In the genomic region with DNA sequence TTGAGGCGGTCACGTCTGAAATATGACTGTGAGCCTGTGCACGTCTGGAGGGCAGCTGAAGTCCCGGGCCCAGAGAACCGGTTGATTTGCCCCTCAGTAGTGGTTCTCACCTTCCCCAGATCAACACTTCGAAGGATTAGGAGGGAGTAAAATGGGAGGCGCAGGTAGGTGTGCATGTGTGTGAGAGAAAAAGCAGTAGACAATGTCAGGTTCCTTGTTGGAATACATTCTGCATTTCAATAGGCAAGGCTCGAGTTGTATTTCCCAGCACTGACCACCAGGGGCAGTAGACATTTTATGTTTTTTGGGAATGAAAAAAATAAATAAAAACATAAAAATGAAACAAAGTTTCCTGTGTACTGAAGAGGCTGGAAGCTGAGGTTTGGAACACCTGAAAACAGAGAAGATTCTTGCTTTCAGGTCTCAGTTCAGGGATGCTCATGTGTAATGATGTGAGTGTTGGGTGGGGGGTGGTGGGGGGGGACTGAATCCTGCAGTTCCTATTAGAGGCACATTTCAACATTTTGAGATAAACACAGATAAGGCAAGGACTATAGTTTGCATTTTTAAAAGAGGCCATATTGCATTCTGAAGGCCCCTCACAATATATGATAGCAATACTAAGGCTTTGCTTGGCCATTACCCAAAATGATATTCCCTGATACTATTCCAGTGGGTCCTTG, we compare ENCODE assay signal across 9 cellular contexts.
A peak's percentile ranks its signal among the peaks of the same experiment; 100 is the strongest.
DNase-seq lines count a peak whose midpoint lies in the region; ATAC-seq and TF ChIP-seq lines count a peak whose summit lies in the region.
"Had no signal": no experiment of that assay in that cellular context is flagged by ENCODE, and none has a peak within 500 bp of the region (broad histone marks: within the 10 kb centered on the region; RNA-seq: fewer than 3 reads in every experiment).

No MANE protein-coding gene starts in this region.

- no peaks in the 10 kb centered on the region for H3K4me1 Mint-ChIP-seq in activated CD8-positive, alpha-beta memory T cell treated with anti-CD3 and anti-CD28 coated beads, Interleukin-2, amount 10 ng/mL, durations not matched to agents 7 days and 5 days
- no peaks in the 10 kb centered on the region for H3K4me1 Mint-ChIP-seq in T-helper 17 cell

- H3K27me3 ChIP-seq in KMS-11 (ENCODE audit: insufficient read depth, low read depth) (no peaks in the 10 kb centered on the region), adipocyte (replicated peaks; ENCODE audit: control insufficient read depth, insufficient read depth, low read length) (peaks cover 19% of the 10 kb centered on the region)

- no peaks in the 10 kb centered on the region for H3K36me3 ChIP-seq in KMS-11 (ENCODE audit: insufficient read depth)
- H3K36me3 ChIP-seq in adipocyte (ENCODE audit: control insufficient read depth, insufficient read depth, low read length, severe bottlenecking) = no peaks in the 10 kb centered on the region

- H3K27ac Mint-ChIP-seq in activated CD8-positive, alpha-beta memory T cell treated with anti-CD3 and anti-CD28 coated beads, Interleukin-2, amount 10 ng/mL, durations not matched to agents 7 days and 5 days = no peak overlapping the region
- H3K27ac Mint-ChIP-seq in T-helper 17 cell = no peak overlapping the region
- H3K27ac Mint-ChIP-seq: activated naive CD4-positive, alpha-beta T cell treated with anti-CD3 and anti-CD28 coated beads, Interleukin-2, amount 50 U/mL, for 72 hours had no signal

- ATAC-seq in activated CD8-positive, alpha-beta memory T cell treated with anti-CD3 and anti-CD28 coated beads, Interleukin-2, amount 10 ng/mL, durations not matched to agents 7 days and 5 days = peak; percentile 27
- ATAC-seq in HG03108 (IDR thresholded peaks at IDR 0.05; ENCODE audit: unreplicated experiment) = no peak
- ATAC-seq in T-helper 17 cell = no peak
- ATAC-seq in HG03097 (IDR thresholded peaks at IDR 0.05; ENCODE audit: low FRiP score, unreplicated experiment) = no peak
- ATAC-seq: activated naive CD4-positive, alpha-beta T cell treated with anti-CD3 and anti-CD28 coated beads, Interleukin-2, amount 50 U/mL, for 72 hours had no signal

- no peak overlapping the region for H3K4me3 Mint-ChIP-seq in activated CD8-positive, alpha-beta memory T cell treated with anti-CD3 and anti-CD28 coated beads, Interleukin-2, amount 10 ng/mL, durations not matched to agents 7 days and 5 days
- H3K4me3 Mint-ChIP-seq in T-helper 17 cell = no peak overlapping the region

- H3K27me3 Mint-ChIP-seq in activated CD8-positive, alpha-beta memory T cell treated with anti-CD3 and anti-CD28 coated beads, Interleukin-2, amount 10 ng/mL, durations not matched to agents 7 days and 5 days = peaks cover 17% of the 10 kb centered on the region
- peaks cover 10% of the 10 kb centered on the region for H3K27me3 Mint-ChIP-seq in T-helper 17 cell

- H4K20me1 ChIP-seq in KMS-11 (ENCODE audit: insufficient read depth) = no peaks in the 10 kb centered on the region

- H3K79me2 ChIP-seq in KMS-11 (ENCODE audit: insufficient read depth, low read depth) = no peaks in the 10 kb centered on the region

- H3K9me3 Mint-ChIP-seq in activated CD8-positive, alpha-beta memory T cell treated with anti-CD3 and anti-CD28 coated beads, Interleukin-2, amount 10 ng/mL, durations not matched to agents 7 days and 5 days (ENCODE audit: low read depth) = no peaks in the 10 kb centered on the region

- H3K9me3 ChIP-seq in adipocyte (ENCODE audit: control insufficient read depth, low read length) = no peaks in the 10 kb centered on the region
- H3K9me3 ChIP-seq in T-helper 17 cell (ENCODE audit: control insufficient read depth, low read length, poor library complexity, severe bottlenecking) = no peaks in the 10 kb centered on the region

- no peak overlapping the region for H3K27ac ChIP-seq in KMS-11

- CTCF ChIA-PET in activated CD8-positive, alpha-beta memory T cell treated with anti-CD3 and anti-CD28 coated beads, Interleukin-2, amount 10 ng/mL, durations not matched to agents 7 days and 5 days (lab: Charles Lee) = interaction anchor here (0.6 to 1.1 kb wide), 4 partner anchors 20 to 90 kb away, joined by 3 read pairs; no protein-coding TSS in a partner anchor

- peak; percentile 48 for DNase-seq in activated CD8-positive, alpha-beta memory T cell treated with anti-CD3 and anti-CD28 coated beads, Interleukin-2, amount 10 ng/mL, durations not matched to agents 7 days and 5 days
- DNase-seq in activated CD8-positive, alpha-beta memory T cell treated with anti-CD3 and anti-CD28 coated beads, Interleukin-2, amount 50 U/mL, for 4 hours = no peak
- peak; percentile 56 for DNase-seq in adipocyte (ENCODE audit: low read depth)
- peak; percentile 35 for DNase-seq in kidney glomerular epithelial cell (lab: John Stamatoyannopoulos, UW)
- DNase-seq in T-helper 17 cell = no peak

- H3K4me2 ChIP-seq in KMS-11 = no peak overlapping the region

- no peaks in the 10 kb centered on the region for H3K36me3 Mint-ChIP-seq in activated CD8-positive, alpha-beta memory T cell treated with anti-CD3 and anti-CD28 coated beads, Interleukin-2, amount 10 ng/mL, durations not matched to agents 7 days and 5 days
- H3K36me3 Mint-ChIP-seq in T-helper 17 cell (ENCODE audit: low read depth) = no peaks in the 10 kb centered on the region

- H3K4me3 ChIP-seq in KMS-11 (IDR thresholded peaks at IDR 0.05; ENCODE audit: insufficient read depth, low read depth, low read length) (no peak overlapping the region), adipocyte (ENCODE audit: low read length) (no peak overlapping the region)

- peak; percentile 71 for TF ChIP-seq CTCF in KMS-11 (conservative IDR thresholded peaks at IDR 0.05; ENCODE audit: low read depth, low read length)

- H3K9ac ChIP-seq in KMS-11 = no peak overlapping the region
- H3K9ac ChIP-seq in adipocyte (ENCODE audit: low read length) = no peak overlapping the region

- H3K4me1 ChIP-seq in KMS-11 (ENCODE audit: low read depth, poor library complexity, severe bottlenecking) (peaks cover 5% of the 10 kb centered on the region), adipocyte (ENCODE audit: control insufficient read depth, insufficient read depth, low read length) (peaks cover 6% of the 10 kb centered on the region)

- no peak overlapping the region for H2AFZ ChIP-seq in KMS-11 (ENCODE audit: low read depth)

Comparison
In these comparisons a context has a peak if more than half of its experiments do, and no peak if none do; other contexts are left out.
1. DNase-seq: peak in activated CD8-positive, alpha-beta memory T cell treated with anti-CD3 and anti-CD28 coated beads, Interleukin-2, amount 10 ng/mL, durations not matched to agents 7 days and 5 days (single experiment), adipocyte (single experiment) and kidney glomerular epithelial cell (single experiment); none in activated CD8-positive, alpha-beta memory T cell treated with anti-CD3 and anti-CD28 coated beads, Interleukin-2, amount 50 U/mL, for 4 hours (single experiment) and T-helper 17 cell (0 of 3).